In the genomic region with DNA sequence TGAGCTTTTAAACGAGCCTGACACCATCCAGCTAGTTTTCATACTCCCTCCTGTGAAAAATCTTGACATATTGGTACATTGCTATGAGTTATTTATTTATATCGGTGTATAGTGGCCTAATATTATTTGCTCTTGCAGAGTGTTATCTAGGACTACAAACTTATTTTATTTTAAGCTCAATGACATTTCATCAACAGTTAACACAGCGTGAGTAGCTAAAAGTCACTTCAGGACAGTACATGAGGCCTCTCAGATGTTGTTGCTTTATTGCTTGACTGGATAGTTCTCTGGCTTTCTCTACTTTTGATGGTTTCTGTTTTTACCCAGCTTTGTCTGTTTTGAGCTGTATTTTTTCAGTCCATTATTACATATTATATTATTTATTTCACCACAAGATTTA, we compare ENCODE assay signal across 10 cellular contexts.
"Had no signal": no experiment of that assay in that cellular context is flagged by ENCODE, and none has a peak within 500 bp of the region (broad histone marks: within the 10 kb centered on the region; RNA-seq: fewer than 3 reads in every experiment).

No MANE protein-coding gene starts in this region.

- H3K27me3 Mint-ChIP-seq: activated naive CD8-positive, alpha-beta T cell treated with anti-CD3 and anti-CD28 coated beads, Interleukin-2, amount 10 ng/mL, durations not matched to agents 7 days and 5 days; stimulated activated memory B cell treated with anti-CD40 and anti-IgM and Interleukin-4, amounts not matched to agents 10 μg/mL and 1 μg/mL and 100 μg/mL, for 72 hours had no signal

- H3K79me2 ChIP-seq: parathyroid adenoma had no signal

- H3K9ac ChIP-seq: parathyroid adenoma had no signal

- H3K4me1 ChIP-seq: parathyroid adenoma had no signal

- DNase-seq: activated naive CD8-positive, alpha-beta T cell treated with anti-CD3 and anti-CD28 coated beads, Interleukin-2, amount 10 ng/mL, durations not matched to agents 7 days and 5 days; aorta; kidney; SHP77; small intestine had no signal

- H2AFZ ChIP-seq: parathyroid adenoma had no signal

- ATAC-seq: SK-N-SH treated with all-trans-retinoic acid at 6 μM for 48 hours; stimulated activated memory B cell treated with anti-CD40 and anti-IgM and Interleukin-4, amounts not matched to agents 10 μg/mL and 1 μg/mL and 100 μg/mL, for 72 hours had no signal

- H3K4me3 Mint-ChIP-seq: activated naive CD8-positive, alpha-beta T cell treated with anti-CD3 and anti-CD28 coated beads, Interleukin-2, amount 10 ng/mL, durations not matched to agents 7 days and 5 days; mesothelial cell of epicardium; stimulated activated memory B cell treated with anti-CD40 and anti-IgM and Interleukin-4, amounts not matched to agents 10 μg/mL and 1 μg/mL and 100 μg/mL, for 72 hours; type B pancreatic cell had no signal

- H3K36me3 Mint-ChIP-seq: mesothelial cell of epicardium; stimulated activated memory B cell treated with anti-CD40 and anti-IgM and Interleukin-4, amounts not matched to agents 10 μg/mL and 1 μg/mL and 100 μg/mL, for 72 hours; type B pancreatic cell had no signal

- H3K27ac Mint-ChIP-seq: mesothelial cell of epicardium had no signal

- H3K9me3 Mint-ChIP-seq: mesothelial cell of epicardium; stimulated activated memory B cell treated with anti-CD40 and anti-IgM and Interleukin-4, amounts not matched to agents 10 μg/mL and 1 μg/mL and 100 μg/mL, for 72 hours; type B pancreatic cell had no signal
